In genomic region chr13:50125556-50126377, GRCh38 we compare ENCODE assay signal across 8 cellular contexts.
DNase-seq lines count a peak whose midpoint lies in the region; TF ChIP-seq lines count a peak whose summit lies in the region.

No MANE protein-coding gene starts in this region.

- peaks cover 0 to 25% of the 10 kb centered on the region in 2 donors for H3K36me3 Mint-ChIP-seq in CD4-positive, alpha-beta memory T cell

- peak in 1 of 2 donors; percentile 86 for TF ChIP-seq EP300 in tibial nerve (IDR thresholded peaks at IDR 0.05)

- peaks cover 70% of the 10 kb centered on the region for H3K4me1 ChIP-seq in CD4-positive, alpha-beta memory T cell (ENCODE audit: insufficient read depth, low read length)
- peaks cover 14 to 38% of the 10 kb centered on the region in 2 donors for H3K4me1 ChIP-seq in adrenal gland (replicated peaks in 1 of 2)
- H3K4me1 ChIP-seq in parathyroid adenoma: peaks cover 3% of the 10 kb centered on the region
- H3K4me1 ChIP-seq in tibial nerve: peaks cover 0 to 69% (median 37%) of the 10 kb centered on the region in 4 donors

- peak overlapping the region; percentile 94 to 99 (median 97) for H3K27ac Mint-ChIP-seq in CD4-positive, alpha-beta memory T cell

- 0 to 7% (median 2%) methylated on average over 2 to 94 of the region's 94 CpGs for WGBS in adrenal gland, 4 donors
- 1 to 3% methylated on average over 20 to 75 of the region's 94 CpGs for WGBS in tibial nerve, 2 donors

- intact Hi-C loops in CD4-positive, alpha-beta memory T cell (cut with micrococcal nuclease): loop anchor here (2.0 to 10.0 kb wide), 8 partner anchors 27 to 1457 kb away; partner anchors contain the start of genes CAB39L, INTS6, KPNA3 and SETDB2
- intact Hi-C loops in adrenal gland (cut with DNase I): loop anchor here in 1 of 2 donors (5.0 kb wide), 1 partner anchor 43 kb away; no protein-coding TSS in a partner anchor
- intact Hi-C loops in cardiac septum (cut with DNase I): loop anchor here (2.0 to 10.0 kb wide), 3 partner anchors 43 to 579 kb away; partner anchors contain the start of gene TRIM13

- peak overlapping the region; percentile 98 for H3K27ac ChIP-seq in CD4-positive, alpha-beta memory T cell (ENCODE audit: low read depth, low read length)
- H3K27ac ChIP-seq in adrenal gland: peak overlapping the region; percentile 97 to 100 (median 98)
- peak overlapping the region; percentile 95 for H3K27ac ChIP-seq in parathyroid adenoma
- peak overlapping the region; percentile 99 to 100 (median 99) for H3K27ac ChIP-seq in tibial nerve

- CTCF ChIA-PET in CD4-positive, alpha-beta memory T cell (lab: Charles Lee; ENCODE audit: partially characterized antibody): interaction anchor here (0.7 to 13.5 kb wide), 19 partner anchors 11 to 790 kb away, joined by 3 to 252 read pairs (median 4); partner anchors contain the start of gene TRIM13

- H3K79me2 ChIP-seq in parathyroid adenoma: no peaks in the 10 kb centered on the region

- peaks cover 39 to 79% (median 62%) of the 10 kb centered on the region in 4 donors for H3K4me1 Mint-ChIP-seq in CD4-positive, alpha-beta memory T cell

- peaks cover 6 to 22% of the 10 kb centered on the region in 2 donors for H3K27me3 Mint-ChIP-seq in CD4-positive, alpha-beta memory T cell

- peak overlapping the region; percentile 26 to 92 for H3K4me3 ChIP-seq in CD4-positive, alpha-beta memory T cell (ENCODE audit: low read length in 2 of 2)
- H3K4me3 ChIP-seq in adrenal gland (peak overlapping the region in 3 of 4 donors; percentile 63 to 96 (median 83)), parathyroid adenoma (ENCODE audit: low read depth, low read length) (peak overlapping the region; percentile 85), tibial nerve (peak overlapping the region; percentile 95 to 99 (median 98))

- no peaks in the 10 kb centered on the region for H3K9me3 ChIP-seq in CD4-positive, alpha-beta memory T cell (ENCODE audit: control insufficient read depth in 1 of 2, low read length in 2 of 2)
- H3K9me3 ChIP-seq in adrenal gland (replicated peaks in 1 of 3) (no peaks in the 10 kb centered on the region), parathyroid adenoma (ENCODE audit: control insufficient read depth, low read length) (no peaks in the 10 kb centered on the region), tibial nerve (no peaks in the 10 kb centered on the region)

- peaks cover 6% of the 10 kb centered on the region for H3K36me3 ChIP-seq in CD4-positive, alpha-beta memory T cell (ENCODE audit: insufficient read depth, low read length)
- H3K36me3 ChIP-seq in adrenal gland (replicated peaks in 1 of 2) (no peaks in the 10 kb centered on the region), parathyroid adenoma (ENCODE audit: control insufficient read depth, insufficient read depth, low read length) (no peaks in the 10 kb centered on the region), tibial nerve (no peaks in the 10 kb centered on the region)

- peak overlapping the region; percentile 78 for H2AFZ ChIP-seq in parathyroid adenoma

- POLR2A ChIA-PET in CD4-positive, alpha-beta memory T cell (lab: Charles Lee; ENCODE audit: partially characterized antibody): interaction anchor here (0.7 to 14.7 kb wide), 47 partner anchors 9 to 1564 kb away, joined by 3 to 648 read pairs (median 7); partner anchors contain the start of genes EBPL, FNDC3A, INTS6 and KPNA3

- H3K4me2 ChIP-seq in parathyroid adenoma (ENCODE audit: low read length): peak overlapping the region; percentile 88

- peaks cover 0 to under 1% (median 0%) of the 10 kb centered on the region in 8 donors for H3K9me3 Mint-ChIP-seq in CD4-positive, alpha-beta memory T cell

- TF ChIP-seq CTCF in adrenal gland (IDR thresholded peaks at IDR 0.05) (no peak), parathyroid adenoma (IDR thresholded peaks at IDR 0.05) (no peak), tibial nerve (IDR thresholded peaks at IDR 0.05) (peak in 2 of 5 experiments; percentile 22 to 32)

- DNase-seq in CD4-positive, alpha-beta memory T cell: peak; percentile 83 to 95 (median 85)
- DNase-seq in HCEC 1CT (peak; percentile 67), NCI-H1694 treated with DMSO at 0.1 percent for 48 hours (lab: John Stamatoyannopoulos, UW) (peak; percentile 87), T follicular helper cell (ENCODE audit: low read depth) (peak; percentile 87), adrenal gland (peak; percentile 95 to 97 (median 96)), cardiac septum (ENCODE audit: low spot score) (peak; percentile 97), tibial nerve (ENCODE audit: low spot score in 2 of 2) (peak; percentile 95 to 96)

- H3K4me3 Mint-ChIP-seq in CD4-positive, alpha-beta memory T cell: peak overlapping the region; percentile 84 to 94 (median 91)

- peaks cover 11% of the 10 kb centered on the region for H3K27me3 ChIP-seq in CD4-positive, alpha-beta memory T cell (ENCODE audit: insufficient read depth, low read length)
- no peaks in the 10 kb centered on the region for H3K27me3 ChIP-seq in adrenal gland
- peaks cover 8% of the 10 kb centered on the region for H3K27me3 ChIP-seq in parathyroid adenoma (ENCODE audit: control insufficient read depth, insufficient read depth, low read length)
- no peaks in the 10 kb centered on the region for H3K27me3 ChIP-seq in tibial nerve

- TF ChIP-seq POLR2A in adrenal gland (IDR thresholded peaks at IDR 0.05) (peak; percentile 61 to 90), tibial nerve (IDR thresholded peaks at IDR 0.05) (peak; percentile 81 to 85)

- peak overlapping the region; percentile 20 for H3K9ac ChIP-seq in parathyroid adenoma

Comparison
In these comparisons a context has a peak if more than half of its experiments do, and no peak if none do; other contexts are left out.
1. Peak in every context shown above with its lines: DNase-seq, H3K4me3 ChIP-seq and H3K27ac ChIP-seq.